ENCODE assay signal across 26 cellular contexts in the genomic region with DNA sequence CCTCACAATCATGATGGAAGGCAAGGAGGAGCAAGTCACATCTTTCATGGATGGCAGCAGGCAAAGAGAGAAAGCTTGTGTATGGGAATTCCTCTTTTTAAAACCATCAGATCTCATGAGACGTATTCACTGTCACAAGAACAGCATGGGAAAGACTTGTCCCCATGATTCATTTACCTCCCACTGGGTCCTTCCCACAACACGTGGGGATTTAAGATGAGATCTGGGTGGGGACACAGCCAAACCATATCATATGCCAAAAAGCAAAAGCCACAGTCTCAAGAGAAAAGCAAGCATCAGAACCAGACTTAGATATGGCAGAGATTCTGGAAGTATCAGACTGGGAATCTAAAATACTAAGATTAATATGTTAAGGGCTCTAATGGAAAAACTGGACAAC. TPM values are rescaled to one million over a fixed set of nuclear protein-coding genes. Genes with fewer than 3 reads are reported as not detected.
"Had no signal": no experiment of that assay in that cellular context is flagged by ENCODE, and none has a peak within 500 bp of the region (broad histone marks: within the 10 kb centered on the region; RNA-seq: fewer than 3 reads in every experiment).

No MANE protein-coding gene starts in this region.

- DNase-seq: activated CD4-positive, alpha-beta memory T cell treated with anti-CD3 and anti-CD28 coated beads, Interleukin-2, amount 10 ng/mL, durations not matched to agents 7 days and 5 days; activated CD4-positive, alpha-beta T cell treated with anti-CD3 and anti-CD28 coated beads for 36 hours; activated CD4-positive, alpha-beta T cell treated with anti-CD3 and anti-CD28 coated beads, Interleukin-2, amount 50 U/mL, for 1 hour; activated T-cell treated with anti-CD3 and anti-CD28 coated beads for 4 hours; aorta; cerebellar nuclear complex; MG63; MV-4-11; NCI-H1092 treated with DMSO at 0.1 percent for 48 hours; NCI-H1417 treated with DMSO at 0.1 percent for 48 hours; NCI-H1694; NCI-H2029; NCI-H2107; NCI-H510A treated with DMSO at 0.1 percent for 48 hours; NCI-H69; Peyer's patch; Right ventricle myocardium superior; SJCRH30; SK-N-SH; T-helper 1 cell; WERI-Rb-1 had no signal

- ATAC-seq: activated CD4-positive, alpha-beta T cell treated with anti-CD3 and anti-CD28 coated beads for 36 hours had no signal

- H3K4me1 ChIP-seq: Peyer's patch, SJCRH30 had no signal

- H3K27ac ChIP-seq: KMS-11, Peyer's patch, RWPE1, SJCRH30, WERI-Rb-1 had no signal

- H3K4me2 ChIP-seq: KMS-11, SK-N-SH had no signal

- H3K9ac ChIP-seq: KMS-11, SK-N-SH had no signal

- H3K27me3 ChIP-seq: MG63, Peyer's patch, SJCRH30 had no signal

- H3K4me3 ChIP-seq: MG63, Peyer's patch, SJCRH30 had no signal

- H3K9me3 ChIP-seq: Peyer's patch, SJCRH30, SK-N-SH had no signal

RNA-seq across cellular contexts. Expression of gene SP9, which starts 30.8 kb away (rescaled TPM):
- total RNA-seq: activated CD4-positive, alpha-beta memory T cell treated with anti-CD3 and anti-CD28 coated beads, Interleukin-2, amount 10 ng/mL, durations not matched to agents 7 days and 5 days; activated CD4-positive, alpha-beta T cell treated with anti-CD3 and anti-CD28 coated beads for 36 hours; activated CD8-positive, alpha-beta memory T cell treated with anti-CD3 and anti-CD28 coated beads for 36 hours; aorta; cardiac septum; Peyer's patch; Right ventricle myocardium superior; T-helper 2 cell treated with Interferon-gamma antibody and Interleukin-4, amounts not matched to agents 100 ng/mL and 5 ng/mL, for 36 hours had no signal
- polyA plus RNA-seq: SK-N-SH had no signal
